8 cellular contexts compared by ENCODE assay signal in the genomic region with DNA sequence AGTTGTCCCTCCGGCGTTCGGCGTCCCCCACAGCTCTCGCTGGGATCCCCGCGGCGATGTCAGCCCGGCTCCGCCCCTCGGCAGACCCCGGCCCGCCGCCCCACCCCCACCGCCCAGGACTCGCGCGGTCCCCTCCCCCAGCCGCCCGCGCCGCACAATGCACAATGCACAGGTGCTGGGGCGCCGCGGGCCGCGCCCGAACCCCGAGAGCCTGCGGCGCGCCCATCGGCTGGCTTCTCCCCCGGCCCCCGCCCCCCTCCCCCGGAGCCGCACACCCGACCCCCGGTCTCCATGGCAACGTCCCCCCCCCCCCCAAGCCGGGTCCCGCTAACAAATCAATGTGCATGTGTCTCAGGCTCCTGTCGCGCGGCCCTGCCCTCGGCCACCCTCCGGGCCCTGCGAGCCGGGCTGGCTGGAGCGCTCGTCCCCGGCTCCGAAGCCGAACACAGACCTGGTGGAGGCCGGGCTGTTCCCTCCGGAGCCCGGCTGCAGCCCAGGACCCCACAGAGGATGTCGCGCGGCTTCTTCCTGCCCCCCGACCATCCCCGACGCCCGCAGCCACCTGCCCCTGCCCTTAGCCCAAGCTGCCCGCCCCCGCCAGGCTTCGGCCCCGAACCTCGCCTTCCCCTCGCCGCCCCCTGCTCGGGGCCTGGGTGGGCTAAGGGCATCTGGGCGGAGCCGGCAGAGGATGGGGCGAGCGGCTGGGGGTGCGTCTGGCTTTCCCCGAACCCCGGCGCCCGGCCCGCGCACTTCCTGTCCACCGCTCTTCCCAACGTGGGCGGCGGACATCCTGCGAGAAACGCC. TPM values are rescaled to one million over a fixed set of nuclear protein-coding genes. Genes with fewer than 3 reads are reported as not detected.
A peak's percentile ranks its signal among the peaks of the same experiment; 100 is the strongest.
DNase-seq lines count a peak whose midpoint lies in the region; ATAC-seq and TF ChIP-seq lines count a peak whose summit lies in the region.

No MANE protein-coding gene starts in this region.

- DNase-seq in Right ventricle myocardium superior (peak; percentile 51), Right ventricle myocardium inferior (ENCODE audit: missing footprints) (no peak), left colon (no peak), type B pancreatic cell (ENCODE audit: extremely low spot score, unreplicated experiment) (no peak), KG1 (lab: John Stamatoyannopoulos, UW) (no peak)
- DNase-seq in Jurkat, Clone E6-1 (ENCODE audit: low read depth, low spot score), result no peak
- DNase-seq in activated naive CD8-positive, alpha-beta T cell treated with anti-CD3 and anti-CD28 coated beads, Interleukin-2, amount 50 U/mL, for 24 hours, result no peak

- peaks cover 45% of the 10 kb centered on the region for H3K4me1 Mint-ChIP-seq in activated naive CD8-positive, alpha-beta T cell treated with anti-CD3 and anti-CD28 coated beads, Interleukin-2, amount 50 U/mL, for 24 hours
- H3K4me1 Mint-ChIP-seq in type B pancreatic cell (ENCODE audit: unreplicated experiment), result peaks cover 25% of the 10 kb centered on the region

- peak overlapping the region; percentile 51 for H3K4me3 ChIP-seq in Jurkat, Clone E6-1 (ENCODE audit: low read length)

- no peak overlapping the region for H3K4me3 Mint-ChIP-seq in activated naive CD8-positive, alpha-beta T cell treated with anti-CD3 and anti-CD28 coated beads, Interleukin-2, amount 50 U/mL, for 24 hours
- H3K4me3 Mint-ChIP-seq in type B pancreatic cell, result peak overlapping the region; percentile 83

- no peak overlapping the region for H3K27ac Mint-ChIP-seq in activated naive CD8-positive, alpha-beta T cell treated with anti-CD3 and anti-CD28 coated beads, Interleukin-2, amount 50 U/mL, for 24 hours
- no peak overlapping the region for H3K27ac Mint-ChIP-seq in type B pancreatic cell

- H3K9me3 Mint-ChIP-seq in activated naive CD8-positive, alpha-beta T cell treated with anti-CD3 and anti-CD28 coated beads, Interleukin-2, amount 50 U/mL, for 24 hours, result no peaks in the 10 kb centered on the region
- H3K9me3 Mint-ChIP-seq in type B pancreatic cell, result no peaks in the 10 kb centered on the region

- H3K36me3 Mint-ChIP-seq in activated naive CD8-positive, alpha-beta T cell treated with anti-CD3 and anti-CD28 coated beads, Interleukin-2, amount 50 U/mL, for 24 hours (ENCODE audit: low read depth), result peaks cover 2% of the 10 kb centered on the region
- H3K36me3 Mint-ChIP-seq in type B pancreatic cell, result peaks cover 4% of the 10 kb centered on the region

- ATAC-seq in Right ventricle myocardium superior (ENCODE audit: poor library complexity), result peak; percentile 14
- ATAC-seq in Right ventricle myocardium inferior, result no peak
- peak; percentile 20 for ATAC-seq in activated naive CD8-positive, alpha-beta T cell treated with anti-CD3 and anti-CD28 coated beads, Interleukin-2, amount 50 U/mL, for 24 hours
- ATAC-seq in left colon, result peak; percentile 24
- ATAC-seq in GM19328 (IDR thresholded peaks at IDR 0.05; ENCODE audit: unreplicated experiment), result no peak

- TF ChIP-seq CTCF in type B pancreatic cell (conservative IDR thresholded peaks at IDR 0.05), result no peak

- peaks cover 42% of the 10 kb centered on the region for H3K27me3 Mint-ChIP-seq in activated naive CD8-positive, alpha-beta T cell treated with anti-CD3 and anti-CD28 coated beads, Interleukin-2, amount 50 U/mL, for 24 hours
- peaks cover 53% of the 10 kb centered on the region for H3K27me3 Mint-ChIP-seq in type B pancreatic cell

- intact Hi-C loops in Right ventricle myocardium superior (cut with DNase I) (loop anchor here (5.0 kb wide), 1 partner anchor 45 kb away; no protein-coding TSS in a partner anchor), Right ventricle myocardium inferior (cut with DNase I) (loop anchor here (2.0 to 10.0 kb wide), 2 partner anchors 41 to 117 kb away; partner anchors contain the start of gene CBX4), left colon (cut with DNase I, micrococcal nuclease) (no loop called here)

RNA-seq across cellular contexts. Expression of gene CBX8, which starts 0.8 kb away (rescaled TPM):
- total RNA-seq in Right ventricle myocardium superior, result 6.2 TPM
- 5.3 TPM for total RNA-seq in Right ventricle myocardium inferior
- 17.0 TPM for polyA plus RNA-seq in Jurkat, Clone E6-1 (2012; ENCODE audit: insufficient read depth, insufficient read length)
- total RNA-seq in left colon, result 1 to 10 TPM; 4.0 to 6.5 TPM
- total RNA-seq in type B pancreatic cell (ENCODE audit: low replicate concordance), result 13.3 and 16.0 TPM in 2 replicates

RNA-seq across cellular contexts. Expression of gene CBX2, which starts 19.7 kb away (rescaled TPM):
- 4.2 TPM for total RNA-seq in Right ventricle myocardium superior
- total RNA-seq in Right ventricle myocardium inferior, result 4.2 TPM
- polyA plus RNA-seq in Jurkat, Clone E6-1 (2012; ENCODE audit: insufficient read depth, insufficient read length), result 36.6 TPM
- total RNA-seq in left colon, result under 1 TPM; 0.49 to 0.78 TPM
- total RNA-seq in type B pancreatic cell (ENCODE audit: low replicate concordance), result 21.6 and 72.0 TPM in 2 replicates

RNA-seq across cellular contexts. Expression of gene CBX4, which starts 41.5 kb away (rescaled TPM):
- total RNA-seq in Right ventricle myocardium superior (25.6 TPM), Right ventricle myocardium inferior (23.7 TPM), left colon (10 to 100 TPM; 12.1 to 14.5 TPM), type B pancreatic cell (ENCODE audit: low replicate concordance) (39.6 and 76.2 TPM in 2 replicates)
- polyA plus RNA-seq in Jurkat, Clone E6-1 (2012; ENCODE audit: insufficient read depth, insufficient read length), result 28.7 TPM

Comparison
In these comparisons a context has a peak if more than half of its experiments do, and no peak if none do; other contexts are left out.
1. ATAC-seq: peak in Right ventricle myocardium superior (single experiment), activated naive CD8-positive, alpha-beta T cell treated with anti-CD3 and anti-CD28 coated beads, Interleukin-2, amount 50 U/mL, for 24 hours (single experiment) and left colon (single experiment); none in Right ventricle myocardium inferior (single experiment) and GM19328 (single experiment).
2. intact Hi-C loops: an anchor here in Right ventricle myocardium superior (5.0 kb wide) and Right ventricle myocardium inferior (2.0 to 10.0 kb wide); none called in left colon.